Comparison of ENCODE assay signal across 24 cellular contexts in genomic region chrX:73182502-73183114, GRCh38.
"Had no signal": no experiment of that assay in that cellular context is flagged by ENCODE, and none has a peak within 500 bp of the region (broad histone marks: within the 10 kb centered on the region; RNA-seq: fewer than 3 reads in every experiment).

No MANE protein-coding gene starts in this region.

- H3K27me3 ChIP-seq: adrenal gland, brain microvascular endothelial cell had no signal

- H3K36me3 ChIP-seq: adrenal gland, brain microvascular endothelial cell had no signal

- H3K4me1 ChIP-seq: adrenal gland had no signal

- H3K27ac Mint-ChIP-seq: activated CD4-positive, alpha-beta T cell treated with anti-CD3 and anti-CD28 coated beads, Interleukin-2, amount 10 ng/mL, durations not matched to agents 7 days and 5 days; activated naive CD4-positive, alpha-beta T cell treated with anti-CD3 and anti-CD28 coated beads for 36 hours; activated naive CD4-positive, alpha-beta T cell treated with anti-CD3 and anti-CD28 coated beads, Interleukin-2, amount 50 U/mL, for 72 hours; activated T-helper 1 cell treated with anti-CD3 and anti-CD28 coated beads, Interleukin-12 subunit alpha, Interleukin-12 subunit beta, Interleukin-2, Interleukin-4 antibody, amounts not matched to agents 30 ng/mL and 10 ng/mL and 1 ng/mL, durations not matched to agents 14 hours and 24 hours and 36 hours had no signal

- H3K4me1 Mint-ChIP-seq: activated CD4-positive, alpha-beta T cell treated with anti-CD3 and anti-CD28 coated beads, Interleukin-2, amount 10 ng/mL, durations not matched to agents 7 days and 5 days had no signal

- H3K4me3 ChIP-seq: adrenal gland had no signal

- H3K4me3 Mint-ChIP-seq: activated CD4-positive, alpha-beta T cell treated with anti-CD3 and anti-CD28 coated beads, Interleukin-2, amount 10 ng/mL, durations not matched to agents 7 days and 5 days; activated naive CD4-positive, alpha-beta T cell treated with anti-CD3 and anti-CD28 coated beads for 36 hours; activated T-cell treated with anti-CD3 and anti-CD28 coated beads, Interleukin-2, amount 50 U/mL, for 4 hours; activated T-helper 1 cell treated with anti-CD3 and anti-CD28 coated beads, Interleukin-12 subunit alpha, Interleukin-12 subunit beta, Interleukin-2, Interleukin-4 antibody, amounts not matched to agents 30 ng/mL and 10 ng/mL and 1 ng/mL, durations not matched to agents 14 hours and 24 hours and 36 hours had no signal

- H3K9me3 Mint-ChIP-seq: activated CD4-positive, alpha-beta T cell treated with anti-CD3 and anti-CD28 coated beads, Interleukin-2, amount 10 ng/mL, durations not matched to agents 7 days and 5 days; activated naive CD4-positive, alpha-beta T cell treated with anti-CD3 and anti-CD28 coated beads for 36 hours; activated T-helper 1 cell treated with anti-CD3 and anti-CD28 coated beads, Interleukin-12 subunit alpha, Interleukin-12 subunit beta, Interleukin-2, Interleukin-4 antibody, amounts not matched to agents 30 ng/mL and 10 ng/mL and 1 ng/mL, durations not matched to agents 14 hours and 24 hours and 36 hours had no signal

- ATAC-seq: activated naive CD4-positive, alpha-beta T cell treated with anti-CD3 and anti-CD28 coated beads, Interleukin-2, amount 50 U/mL, for 72 hours; activated T-cell treated with anti-CD3 and anti-CD28 coated beads, Interleukin-2, amount 50 U/mL, for 4 hours had no signal

- DNase-seq: activated CD4-positive, alpha-beta T cell treated with anti-CD3 and anti-CD28 coated beads, Interleukin-2, amount 10 ng/mL, durations not matched to agents 7 days and 5 days; activated CD4-positive, alpha-beta T cell treated with anti-CD3 and anti-CD28 coated beads, Interleukin-2, amount 50 U/mL, for 48 hours; activated CD8-positive, alpha-beta memory T cell treated with anti-CD3 and anti-CD28 coated beads, Interleukin-2, amount 50 U/mL, for 4 hours; activated gamma-delta T cell treated with Interleukin-2 at 50 U/mL for 16 hours; activated naive CD4-positive, alpha-beta T cell treated with anti-CD3 and anti-CD28 coated beads for 36 hours; activated T-cell treated with anti-CD3 and anti-CD28 coated beads for 4 hours; activated T-cell treated with anti-CD3 and anti-CD28 coated beads, Interleukin-2, amount 50 U/mL, for 4 hours; adrenal gland; brain microvascular endothelial cell; central memory CD4-positive, alpha-beta T cell; NCI-H1048; NCI-H1105 treated with DMSO at 0.1 percent for 48 hours; NCI-H1436; NCI-H1694; NCI-H1930; NCI-H345; NCI-H524 treated with DMSO at 0.1 percent for 48 hours; Right ventricle myocardium superior; SW 1271; T-helper 1 cell; T-helper 2 cell; T-helper 9 cell had no signal

- H3K27ac ChIP-seq: adrenal gland, brain microvascular endothelial cell had no signal

- H3K27me3 Mint-ChIP-seq: activated CD4-positive, alpha-beta T cell treated with anti-CD3 and anti-CD28 coated beads, Interleukin-2, amount 10 ng/mL, durations not matched to agents 7 days and 5 days had no signal

- H3K9me3 ChIP-seq: adrenal gland had no signal
